8 cellular contexts compared by ENCODE assay signal in genomic region chr12:103965590-103966407, GRCh38. TPM values are rescaled to one million over a fixed set of nuclear protein-coding genes. Genes with fewer than 3 reads are reported as not detected.
DNase-seq lines count a peak whose midpoint lies in the region; ATAC-seq and TF ChIP-seq lines count a peak whose summit lies in the region.

TDG (plus strand) TSS chr12:103965872; CDS start chr12:103966038, 166 bp downstream.

- H3K4me2 ChIP-seq in trophoblast cell (ENCODE audit: low read length), result peak within 1 kb of the TSS; percentile 90

- peak within 1 kb of the TSS; percentile 68 for H3K14ac ChIP-seq in trophoblast cell (ENCODE audit: low read length)

- H3K4me3 ChIP-seq in adipocyte (ENCODE audit: low read length), result peak within 1 kb of the TSS; percentile 91
- H3K4me3 ChIP-seq in cardiac muscle cell, result peak within 1 kb of the TSS; percentile 89
- peak within 1 kb of the TSS; percentile 82 for H3K4me3 ChIP-seq in trophoblast cell (ENCODE audit: low read depth, low read length)
- H3K4me3 ChIP-seq in transverse colon, result peak within 1 kb of the TSS; percentile 68 to 94 (median 88)

- peak within 1 kb of the TSS; percentile 85 for H2BK5ac ChIP-seq in trophoblast cell (ENCODE audit: low read depth, low read length, poor library complexity)

- H3K23ac ChIP-seq in trophoblast cell (ENCODE audit: low read length), result peak within 1 kb of the TSS; percentile 31

- peak within 1 kb of the TSS; percentile 72 for H3K18ac ChIP-seq in trophoblast cell (ENCODE audit: low read length)

- intact Hi-C loops in transverse colon (cut with DNase I; ENCODE audit: low total_unique reads), result loop anchor here (10.0 kb wide), 1 partner anchor 139 kb away; no protein-coding TSS in a partner anchor

- peak within 1 kb of the TSS; percentile 93 for H4K91ac ChIP-seq in trophoblast cell (ENCODE audit: low read depth, low read length)

- peaks cover 36% of the 10 kb centered on the region for H3K4me1 ChIP-seq in adipocyte (ENCODE audit: control insufficient read depth, insufficient read depth, low read length)
- H3K4me1 ChIP-seq in cardiac muscle cell (ENCODE audit: low read depth), result peaks cover 15% of the 10 kb centered on the region
- peaks cover 5% of the 10 kb centered on the region in 2 experiments for H3K4me1 ChIP-seq in trophoblast cell (ENCODE audit: control insufficient read depth in 1 of 2, insufficient read depth in 2 of 2, low read length in 2 of 2)
- H3K4me1 ChIP-seq in transverse colon, result peaks cover 20 to 50% (median 21%) of the 10 kb centered on the region in 4 donors

- peak; percentile 92 for TF ChIP-seq POLR2A in transverse colon (IDR thresholded peaks at IDR 0.05)

- peak; percentile 91 for ATAC-seq in HG02763 (IDR thresholded peaks at IDR 0.05; ENCODE audit: unreplicated experiment)

- peaks cover 8% of the 10 kb centered on the region for H3K79me1 ChIP-seq in trophoblast cell (ENCODE audit: low read length)

- H3K27ac ChIP-seq in cardiac muscle cell, result peak within 1 kb of the TSS; percentile 100
- H3K27ac ChIP-seq in trophoblast cell (ENCODE audit: low read depth, low read length), result peak within 1 kb of the TSS; percentile 93
- H3K27ac ChIP-seq in transverse colon, result peak within 1 kb of the TSS; percentile 95 to 99 (median 98)

- peak within 1 kb of the TSS; percentile 32 for H2AK5ac ChIP-seq in trophoblast cell (ENCODE audit: low read length)

- H4K8ac ChIP-seq in trophoblast cell (ENCODE audit: low read depth, low read length), result peak within 1 kb of the TSS; percentile 86

- no CpG with 5 or more reads among the region's 61 CpGs for WGBS in trophoblast cell (ENCODE audit: extremely low coverage, insufficient coverage, insufficient read length)
- 0% methylated on average over 52 of the region's 61 CpGs; no CpG with 5 or more reads in 1 of the 2 donors for WGBS in transverse colon (ENCODE audit: low coverage in 1 of 2), 2 donors

- H2AFZ ChIP-seq in trophoblast cell (ENCODE audit: insufficient read depth, low read length, poor library complexity), result peak within 1 kb of the TSS; percentile 47

- H3K36me3 ChIP-seq in adipocyte (ENCODE audit: control insufficient read depth, insufficient read depth, low read length, severe bottlenecking) (no peaks in the 10 kb centered on the region), cardiac muscle cell (no peaks in the 10 kb centered on the region), trophoblast cell (ENCODE audit: control insufficient read depth in 1 of 2, insufficient read depth in 2 of 2, low read length in 2 of 2) (peaks cover 0 to 6% of the 10 kb centered on the region in 2 experiments), transverse colon (no peaks in the 10 kb centered on the region)

- peak within 1 kb of the TSS; percentile 97 for H3K9ac ChIP-seq in adipocyte (ENCODE audit: low read length)
- H3K9ac ChIP-seq in trophoblast cell (ENCODE audit: low read length), result peak within 1 kb of the TSS; percentile 98

- DNase-seq in NCI-H1417 treated with DMSO at 0.1 percent for 48 hours (lab: John Stamatoyannopoulos, UW) (peak; percentile 97), SW480 (ENCODE audit: low spot score) (peak; percentile 99), adipocyte (ENCODE audit: low read depth) (peak; percentile 99), cardiac muscle cell (ENCODE audit: low read depth in 1 of 2, low spot score in 1 of 2) (peak; percentile 98 to 100), trophoblast cell (peak; percentile 90 to 92), transverse colon (peak; percentile 98)

- in situ Hi-C loops in transverse colon (cut with MboI; ENCODE audit: low pct_ligation_motif_present in 1 of 4, low pct_unique_long_range_greater_than_20kb in 1 of 4, low sequenced_read_pairs in 3 of 4), result loop anchor here in 2 of 4 donors (25.0 kb wide), 2 partner anchors 322 to 1147 kb away; partner anchors contain the start of gene WASHC4 (in 1 of the 2)

- H3K27me3 ChIP-seq in adipocyte (replicated peaks; ENCODE audit: control insufficient read depth, insufficient read depth, low read length) (no peaks in the 10 kb centered on the region), cardiac muscle cell (no peaks in the 10 kb centered on the region), trophoblast cell (ENCODE audit: insufficient read depth, low read length) (no peaks in the 10 kb centered on the region), transverse colon (no peaks in the 10 kb centered on the region)

- H3K79me2 ChIP-seq in trophoblast cell (ENCODE audit: control insufficient read depth, insufficient read depth, low read length, poor library complexity), result peaks cover 20% of the 10 kb centered on the region

- H3K9me3 ChIP-seq in adipocyte (ENCODE audit: control insufficient read depth, low read length), result no peaks in the 10 kb centered on the region
- H3K9me3 ChIP-seq in cardiac muscle cell (ENCODE audit: low read depth), result no peaks in the 10 kb centered on the region
- no peaks in the 10 kb centered on the region for H3K9me3 ChIP-seq in trophoblast cell (ENCODE audit: insufficient read depth, low read depth, low read length)
- H3K9me3 ChIP-seq in transverse colon, result no peaks in the 10 kb centered on the region

- peak within 1 kb of the TSS; percentile 47 for H3K4ac ChIP-seq in trophoblast cell (ENCODE audit: low read depth, low read length)

- no peak for TF ChIP-seq EP300 in transverse colon (IDR thresholded peaks at IDR 0.05; ENCODE audit: low read depth)

- peak within 1 kb of the TSS; percentile 76 for H4K12ac ChIP-seq in trophoblast cell (ENCODE audit: low read depth, low read length)

- TF ChIP-seq CTCF in GM12874 (IDR thresholded peaks at IDR 0.05; ENCODE audit: insufficient read depth, low read depth, low read length) (0 out of 2 replicates have a peak, but pooled peaks have one; percentile 11), cardiac muscle cell (IDR thresholded peaks at IDR 0.05; ENCODE audit: low read depth, low read length) (no peak), transverse colon (IDR thresholded peaks at IDR 0.05) (peak in 4 of 5 experiments; percentile 11 to 38 (median 22))

- H2BK120ac ChIP-seq in trophoblast cell (ENCODE audit: insufficient read depth, low read length, poor library complexity), result peak within 1 kb of the TSS; percentile 57

- no peak within 1 kb of the TSS for H2BK12ac ChIP-seq in trophoblast cell (ENCODE audit: low read length)

RNA-seq across cellular contexts. Expression of gene TDG, which starts in this region (rescaled TPM):
- 31.7 and 47.8 TPM in 2 replicates for total RNA-seq in cardiac muscle cell
- 28.3 and 33.7 TPM in 2 replicates for polyA plus RNA-seq in cardiac muscle cell
- polyA plus RNA-seq in trophoblast cell (2013), result 61.8 and 64.6 TPM in 2 replicates
- total RNA-seq in transverse colon, result 10 to 100 TPM; 17.9 to 43.4 (median 26.1) TPM

Comparison
In these comparisons a context has a peak if more than half of its experiments do, and no peak if none do; other contexts are left out.
1. Peak in every context shown above with its lines: DNase-seq, ATAC-seq, H3K4me3 ChIP-seq and H3K27ac ChIP-seq.